ENCODE assay signal across 1 cellular context in the genomic region with DNA sequence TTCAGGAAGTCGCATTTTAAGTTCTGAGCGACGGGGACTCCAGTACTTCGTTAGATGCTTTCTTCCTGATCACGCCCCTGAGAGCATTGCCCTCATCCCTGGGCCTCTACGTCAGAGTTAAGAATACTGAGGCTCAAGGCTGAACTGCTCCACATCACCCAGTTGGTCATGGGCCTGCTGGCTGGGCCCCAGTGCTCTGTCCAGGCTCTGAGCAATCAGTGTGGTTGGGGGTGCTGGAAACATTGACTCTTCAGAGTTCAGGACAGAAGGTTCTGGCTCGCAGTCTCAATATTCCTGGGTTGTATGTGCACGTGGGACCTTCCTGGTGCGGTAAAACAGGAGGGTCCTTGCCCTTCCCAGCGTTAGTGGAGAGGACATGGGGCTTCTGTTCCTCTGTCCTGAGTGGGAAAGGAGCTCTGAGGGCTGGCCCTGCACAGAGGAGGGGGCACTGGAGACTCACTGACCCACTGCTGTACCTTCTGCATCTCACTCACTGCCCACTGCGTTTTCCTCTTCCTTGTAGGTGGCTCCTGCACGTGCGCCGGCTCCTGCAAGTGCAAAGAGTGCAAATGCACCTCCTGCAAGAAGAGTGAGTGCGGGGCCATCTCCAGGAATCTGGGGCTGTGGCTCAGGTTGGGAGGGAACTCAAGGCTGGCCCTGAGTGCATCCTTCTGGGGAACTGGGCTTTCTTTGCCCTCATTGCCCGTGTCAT.
TF ChIP-seq lines count a peak whose summit lies in the region.

No MANE protein-coding gene starts in this region.

TF ChIP-seq in HepG2, 621 proteins besides CTCF, POLR2A, EP300 and RAD21 (continued from another document and continues in another):
- TF ChIP-seq AKNA (CRISPR knock-in tag; IDR thresholded peaks at IDR 0.05; ENCODE audit: borderline replicate concordance): no peak
- no peak for TF ChIP-seq ZNF792 (CRISPR knock-in tag; IDR thresholded peaks at IDR 0.05)
- TF ChIP-seq ZNF724P (CRISPR knock-in tag; IDR thresholded peaks at IDR 0.05; ENCODE audit: borderline replicate concordance): no peak
- TF ChIP-seq SAFB2 (CRISPR knock-in tag; IDR thresholded peaks at IDR 0.05; ENCODE audit: borderline replicate concordance, low read depth): no peak
- peak; percentile 34; the same call in 1 of the 2 replicates for TF ChIP-seq REL (CRISPR knock-in tag; conservative IDR thresholded peaks at IDR 0.05)
- TF ChIP-seq ZBTB3 (CRISPR knock-in tag; IDR thresholded peaks at IDR 0.05; ENCODE audit: borderline replicate concordance, low read depth): 0 out of 2 replicates have a peak, but pooled peaks have one; percentile 9
- no peak for TF ChIP-seq ISL2 (CRISPR knock-in tag; IDR thresholded peaks at IDR 0.05)
- TF ChIP-seq ZBTB21 (CRISPR knock-in tag; IDR thresholded peaks at IDR 0.05): peak; percentile 68; the same call in 1 of the 2 replicates
- TF ChIP-seq, protein P1, sequence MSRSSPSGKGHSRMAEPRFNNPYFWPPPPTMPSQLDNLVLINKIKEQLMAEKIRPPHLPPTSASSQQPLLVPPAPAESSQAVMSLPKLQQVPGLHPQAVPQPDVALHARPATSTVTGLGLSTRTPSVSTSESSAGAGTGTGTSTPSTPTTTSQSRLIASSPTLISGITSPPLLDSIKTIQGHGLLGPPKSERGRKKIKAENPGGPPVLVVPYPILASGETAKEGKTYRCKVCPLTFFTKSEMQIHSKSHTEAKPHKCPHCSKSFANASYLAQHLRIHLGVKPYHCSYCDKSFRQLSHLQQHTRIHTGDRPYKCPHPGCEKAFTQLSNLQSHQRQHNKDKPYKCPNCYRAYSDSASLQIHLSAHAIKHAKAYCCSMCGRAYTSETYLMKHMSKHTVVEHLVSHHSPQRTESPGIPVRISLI (CRISPR knock-in tag; IDR thresholded peaks at IDR 0.05; ENCODE audit: borderline replicate concordance): 0 out of 2 replicates have a peak, but pooled peaks have one; percentile 0
- TF ChIP-seq, protein P2, sequence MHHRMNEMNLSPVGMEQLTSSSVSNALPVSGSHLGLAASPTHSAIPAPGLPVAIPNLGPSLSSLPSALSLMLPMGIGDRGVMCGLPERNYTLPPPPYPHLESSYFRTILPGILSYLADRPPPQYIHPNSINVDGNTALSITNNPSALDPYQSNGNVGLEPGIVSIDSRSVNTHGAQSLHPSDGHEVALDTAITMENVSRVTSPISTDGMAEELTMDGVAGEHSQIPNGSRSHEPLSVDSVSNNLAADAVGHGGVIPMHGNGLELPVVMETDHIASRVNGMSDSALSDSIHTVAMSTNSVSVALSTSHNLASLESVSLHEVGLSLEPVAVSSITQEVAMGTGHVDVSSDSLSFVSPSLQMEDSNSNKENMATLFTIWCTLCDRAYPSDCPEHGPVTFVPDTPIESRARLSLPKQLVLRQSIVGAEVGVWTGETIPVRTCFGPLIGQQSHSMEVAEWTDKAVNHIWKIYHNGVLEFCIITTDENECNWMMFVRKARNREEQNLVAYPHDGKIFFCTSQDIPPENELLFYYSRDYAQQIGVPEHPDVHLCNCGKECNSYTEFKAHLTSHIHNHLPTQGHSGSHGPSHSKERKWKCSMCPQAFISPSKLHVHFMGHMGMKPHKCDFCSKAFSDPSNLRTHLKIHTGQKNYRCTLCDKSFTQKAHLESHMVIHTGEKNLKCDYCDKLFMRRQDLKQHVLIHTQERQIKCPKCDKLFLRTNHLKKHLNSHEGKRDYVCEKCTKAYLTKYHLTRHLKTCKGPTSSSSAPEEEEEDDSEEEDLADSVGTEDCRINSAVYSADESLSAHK (CRISPR knock-in tag; IDR thresholded peaks at IDR 0.05; ENCODE audit: borderline replicate concordance): no peak
- TF ChIP-seq AHDC1 (CRISPR knock-in tag; IDR thresholded peaks at IDR 0.05; ENCODE audit: borderline replicate concordance): no peak
- TF ChIP-seq RFX3 (CRISPR knock-in tag; IDR thresholded peaks at IDR 0.05): no peak
- TF ChIP-seq, protein P3, sequence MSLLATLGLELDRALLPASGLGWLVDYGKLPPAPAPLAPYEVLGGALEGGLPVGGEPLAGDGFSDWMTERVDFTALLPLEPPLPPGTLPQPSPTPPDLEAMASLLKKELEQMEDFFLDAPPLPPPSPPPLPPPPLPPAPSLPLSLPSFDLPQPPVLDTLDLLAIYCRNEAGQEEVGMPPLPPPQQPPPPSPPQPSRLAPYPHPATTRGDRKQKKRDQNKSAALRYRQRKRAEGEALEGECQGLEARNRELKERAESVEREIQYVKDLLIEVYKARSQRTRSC (CRISPR knock-in tag; IDR thresholded peaks at IDR 0.05; ENCODE audit: low read depth): no peak
- no peak for TF ChIP-seq ZSCAN29 (CRISPR knock-in tag; conservative IDR thresholded peaks at IDR 0.05)
- TF ChIP-seq ZBED4 (CRISPR knock-in tag; IDR thresholded peaks at IDR 0.05; ENCODE audit: borderline replicate concordance): 0 out of 2 replicates have a peak, but pooled peaks have one; percentile 11
- TF ChIP-seq, protein P4, sequence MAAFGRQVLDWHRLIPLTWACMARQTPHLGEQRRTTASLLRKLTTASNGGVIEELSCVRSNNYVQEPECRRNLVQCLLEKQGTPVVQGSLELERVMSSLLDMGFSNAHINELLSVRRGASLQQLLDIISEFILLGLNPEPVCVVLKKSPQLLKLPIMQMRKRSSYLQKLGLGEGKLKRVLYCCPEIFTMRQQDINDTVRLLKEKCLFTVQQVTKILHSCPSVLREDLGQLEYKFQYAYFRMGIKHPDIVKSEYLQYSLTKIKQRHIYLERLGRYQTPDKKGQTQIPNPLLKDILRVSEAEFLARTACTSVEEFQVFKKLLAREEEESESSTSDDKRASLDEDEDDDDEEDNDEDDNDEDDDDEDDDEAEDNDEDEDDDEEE (CRISPR knock-in tag; IDR thresholded peaks at IDR 0.05): no peak
- TF ChIP-seq SETDB1 (CRISPR knock-in tag; IDR thresholded peaks at IDR 0.05; ENCODE audit: borderline replicate concordance): no peak
- no peak for TF ChIP-seq KDM4B (CRISPR knock-in tag; IDR thresholded peaks at IDR 0.05)
- no peak for TF ChIP-seq NR2F2 (IDR thresholded peaks at IDR 0.05; ENCODE audit: borderline replicate concordance, low read depth)
- no peak for TF ChIP-seq ESRRA (CRISPR knock-in tag; IDR thresholded peaks at IDR 0.05; ENCODE audit: low read depth)
- peak; percentile 31; the same call in 1 of the 2 replicates for TF ChIP-seq FOXC1 (CRISPR knock-in tag; IDR thresholded peaks at IDR 0.05; ENCODE audit: borderline replicate concordance)
- no peak for TF ChIP-seq ZNF205 (CRISPR knock-in tag; IDR thresholded peaks at IDR 0.05)
- TF ChIP-seq ZNF891 (CRISPR knock-in tag; IDR thresholded peaks at IDR 0.05): no peak
- TF ChIP-seq TAF15 (IDR thresholded peaks at IDR 0.05; ENCODE audit: low read depth, low read length, poor library complexity, severe bottlenecking): no peak
- no peak for TF ChIP-seq ZNF234 (CRISPR knock-in tag; conservative IDR thresholded peaks at IDR 0.05)
- TF ChIP-seq, protein P5, sequence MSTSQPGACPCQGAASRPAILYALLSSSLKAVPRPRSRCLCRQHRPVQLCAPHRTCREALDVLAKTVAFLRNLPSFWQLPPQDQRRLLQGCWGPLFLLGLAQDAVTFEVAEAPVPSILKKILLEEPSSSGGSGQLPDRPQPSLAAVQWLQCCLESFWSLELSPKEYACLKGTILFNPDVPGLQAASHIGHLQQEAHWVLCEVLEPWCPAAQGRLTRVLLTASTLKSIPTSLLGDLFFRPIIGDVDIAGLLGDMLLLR (CRISPR knock-in tag; IDR thresholded peaks at IDR 0.05): peak; percentile 35; the same call in 1 of the 2 replicates
- no peak for TF ChIP-seq TBX3 (IDR thresholded peaks at IDR 0.05; ENCODE audit: borderline replicate concordance)
